9 cellular contexts compared by ENCODE assay signal in genomic region chr3:48273594-48274211, GRCh38. TPM values are rescaled to one million over a fixed set of nuclear protein-coding genes. Genes with fewer than 3 reads are reported as not detected.
DNase-seq lines count a peak whose midpoint lies in the region; ATAC-seq and TF ChIP-seq lines count a peak whose summit lies in the region.
"Had no signal": no experiment of that assay in that cellular context is flagged by ENCODE, and none has a peak within 500 bp of the region (broad histone marks: within the 10 kb centered on the region; RNA-seq: fewer than 3 reads in every experiment).

No MANE protein-coding gene starts in this region.

- no peaks in the 10 kb centered on the region for H3K4me1 ChIP-seq in lung (ENCODE audit: control insufficient read depth in 2 of 2, insufficient read depth in 2 of 2, low read length in 2 of 2)

- no peak for ATAC-seq in lung (ENCODE audit: insufficient read depth, low FRiP score)
- ATAC-seq in HG03108 (IDR thresholded peaks at IDR 0.05; ENCODE audit: unreplicated experiment) = no peak

- no peak overlapping the region for H3K27ac ChIP-seq in lung (ENCODE audit: low read depth in 1 of 2, low read length in 1 of 2)

- H3K27me3 ChIP-seq in lung (ENCODE audit: control insufficient read depth, insufficient read depth) = no peaks in the 10 kb centered on the region

- WGBS in lung, 2 donors = 15 to 20% methylated on average over 9 of the region's 9 CpGs

- TF ChIP-seq CTCF in GM12872 (IDR thresholded peaks at IDR 0.05; ENCODE audit: insufficient read depth, low read depth, low read length) = peak; percentile 84
- TF ChIP-seq CTCF in lung (IDR thresholded peaks at IDR 0.05; ENCODE audit: control extremely low read depth, extremely low read depth) = peak; percentile 74

- no peak overlapping the region for H3K4me3 ChIP-seq in lung

- DNase-seq in 8988T (peak; percentile 69), NCI-H2107 treated with DMSO at 0.1 percent for 48 hours (lab: John Stamatoyannopoulos, UW; ENCODE audit: unreplicated experiment) (peak; percentile 45), dermis microvascular lymphatic vessel endothelial cell (ENCODE audit: low read depth in 2 of 2) (peak; percentile 66 to 73), lung (ENCODE audit: low spot score) (peak; percentile 66)
- peak; percentile 59 for DNase-seq in activated CD4-positive, alpha-beta T cell treated with anti-CD3 and anti-CD28 coated beads for 48 hours
- peak; percentile 4 for DNase-seq in stimulated activated CD8-positive, alpha-beta memory T cell treated with anti-CD3 and anti-CD28 coated beads, Interleukin-7, amount 100 ng/mL, for 24 hours (ENCODE audit: low read depth)

- peaks cover 0 to 6% of the 10 kb centered on the region in 2 donors for H3K36me3 ChIP-seq in lung (ENCODE audit: control insufficient read depth in 2 of 2, insufficient read depth in 2 of 2, low read length in 2 of 2)

- no peaks in the 10 kb centered on the region for H3K9me3 ChIP-seq in lung (ENCODE audit: control insufficient read depth in 2 of 2, insufficient read depth in 1 of 2, low read length in 1 of 2)

RNA-seq across cellular contexts. Expression of gene NME6, which starts 27.5 kb away (rescaled TPM):
- total RNA-seq in dermis microvascular lymphatic vessel endothelial cell (15.3 and 20.5 TPM in 2 replicates), lung (10 to 100 TPM; 27.1 to 35.4 TPM)
- polyA plus RNA-seq in lung = 10 to 100 TPM; 18.2 to 19.3 TPM

RNA-seq across cellular contexts. Expression of gene ZNF589, which starts 32.8 kb away (rescaled TPM):
- total RNA-seq in dermis microvascular lymphatic vessel endothelial cell (2.8 and 3.4 TPM in 2 replicates), lung (10 to 100 TPM; 13.1 to 14.7 TPM)
- polyA plus RNA-seq in lung = 1 to 10 TPM; 3.4 to 6.8 TPM

RNA-seq across cellular contexts. Expression of gene CAMP, which starts 50.4 kb away (rescaled TPM):
- total RNA-seq in dermis microvascular lymphatic vessel endothelial cell (not detected in 2 replicates), lung (1 to 10 TPM; 1.3 to 1.9 TPM)
- polyA plus RNA-seq in lung = 1 to 10 TPM; 1.5 to 5.5 TPM
- total RNA-seq: skeletal muscle tissue had no signal

RNA-seq across cellular contexts. Expression of gene SPINK8, which starts 59.8 kb away (rescaled TPM):
- not detected in 2 replicates for total RNA-seq in dermis microvascular lymphatic vessel endothelial cell
- total RNA-seq in lung = not detected
- not detected for polyA plus RNA-seq in lung
- total RNA-seq: skeletal muscle tissue had no signal

Comparison
In these comparisons a context has a peak if more than half of its experiments do, and no peak if none do; other contexts are left out.
1. DNase-seq: peak in every context shown above with its lines; median percentile 70 in dermis microvascular lymphatic vessel endothelial cell; 69 in 8988T; 66 in lung; 59 in activated CD4-positive, alpha-beta T cell treated with anti-CD3 and anti-CD28 coated beads for 48 hours; 45 in NCI-H2107 treated with DMSO at 0.1 percent for 48 hours; 4 in stimulated activated CD8-positive, alpha-beta memory T cell treated with anti-CD3 and anti-CD28 coated beads, Interleukin-7, amount 100 ng/mL, for 24 hours.